ENCODE assay signal across 8 cellular contexts in the genomic region with DNA sequence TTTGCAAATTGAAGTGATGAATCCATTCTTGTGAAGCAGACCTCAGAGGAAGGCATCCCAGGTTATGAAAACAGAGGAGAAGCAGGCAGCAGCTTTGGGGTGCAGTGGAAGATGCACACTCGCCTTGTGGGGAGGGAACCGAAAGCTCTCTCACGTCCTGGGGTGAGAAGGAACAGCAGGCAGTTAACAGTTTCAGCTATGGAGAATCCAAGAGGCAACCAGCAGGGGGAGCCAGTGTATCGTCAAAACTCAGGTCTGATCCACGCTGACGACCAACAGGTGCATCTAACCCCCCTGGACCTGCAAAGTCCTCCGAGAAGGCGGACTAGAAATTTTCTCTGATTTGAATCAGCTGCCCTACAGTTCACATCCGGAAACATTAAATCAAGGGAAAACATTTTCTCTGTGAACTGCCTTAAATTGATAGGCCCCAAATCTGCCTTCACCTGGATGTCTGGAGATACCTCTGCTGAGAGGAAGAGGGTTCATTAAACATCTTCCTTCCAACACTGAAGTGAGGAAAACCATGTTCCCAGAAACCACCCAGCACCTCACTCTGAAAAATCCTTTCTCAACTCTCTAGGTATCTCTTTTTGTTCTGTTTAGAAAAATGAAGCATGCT.
DNase-seq lines count a peak whose midpoint lies in the region; ATAC-seq and TF ChIP-seq lines count a peak whose summit lies in the region.

No MANE protein-coding gene starts in this region.

- in situ Hi-C loops in SK-MEL-5 (cut with HindIII; ENCODE audit: low pct_unique_long_range_greater_than_20kb, low sequenced_read_pairs) = no loop called here

- peak; percentile 73 for DNase-seq in GM12865 (ENCODE audit: low read depth)
- peak; percentile 22 for DNase-seq in H4 (ENCODE audit: low spot score)
- DNase-seq in Kasumi-1 (lab: John Stamatoyannopoulos, UW) = peak; percentile 66 to 85
- peak; percentile 68 for DNase-seq in SK-MEL-5 (ENCODE audit: low read depth, low spot score)
- DNase-seq in activated naive CD8-positive, alpha-beta T cell treated with anti-CD3 and anti-CD28 coated beads, Interleukin-2, amount 50 U/mL, for 16 hours (ENCODE audit: low read depth, low spot score) = peak; percentile 19
- peak; percentile 68 for DNase-seq in left cardiac atrium
- no peak for DNase-seq in retinal pigment epithelial cell (ENCODE audit: low read depth)
- no peak for DNase-seq in DMS79 treated with DMSO at 0.1 percent for 48 hours (lab: John Stamatoyannopoulos, UW)

- H3K4me3 ChIP-seq in GM12865 (ENCODE audit: low read depth, low read length) (no peak overlapping the region), retinal pigment epithelial cell (ENCODE audit: low read length) (no peak overlapping the region)

- peak; percentile 59 to 76 for ATAC-seq in left cardiac atrium

- TF ChIP-seq CTCF in GM12865 (IDR thresholded peaks at IDR 0.05; ENCODE audit: insufficient read depth, low read depth, low read length, missing control alignments) (peak; percentile 78), retinal pigment epithelial cell (conservative IDR thresholded peaks at IDR 0.05; ENCODE audit: low read depth, low read length) (peak; percentile 89)

- intact Hi-C loops in left cardiac atrium (cut with DNase I) = loop anchor here (2.0 to 10.0 kb wide), 2 partner anchors 114 to 116 kb away; no protein-coding TSS in a partner anchor

Comparison
In these comparisons a context has a peak if more than half of its experiments do, and no peak if none do; other contexts are left out.
1. DNase-seq: peak in GM12865 (single experiment), H4 (single experiment), Kasumi-1 (2 of 2), SK-MEL-5 (single experiment), activated naive CD8-positive, alpha-beta T cell treated with anti-CD3 and anti-CD28 coated beads, Interleukin-2, amount 50 U/mL, for 16 hours (single experiment) and left cardiac atrium (single experiment); none in retinal pigment epithelial cell (single experiment) and DMS79 treated with DMSO at 0.1 percent for 48 hours (single experiment).